In the genomic region with DNA sequence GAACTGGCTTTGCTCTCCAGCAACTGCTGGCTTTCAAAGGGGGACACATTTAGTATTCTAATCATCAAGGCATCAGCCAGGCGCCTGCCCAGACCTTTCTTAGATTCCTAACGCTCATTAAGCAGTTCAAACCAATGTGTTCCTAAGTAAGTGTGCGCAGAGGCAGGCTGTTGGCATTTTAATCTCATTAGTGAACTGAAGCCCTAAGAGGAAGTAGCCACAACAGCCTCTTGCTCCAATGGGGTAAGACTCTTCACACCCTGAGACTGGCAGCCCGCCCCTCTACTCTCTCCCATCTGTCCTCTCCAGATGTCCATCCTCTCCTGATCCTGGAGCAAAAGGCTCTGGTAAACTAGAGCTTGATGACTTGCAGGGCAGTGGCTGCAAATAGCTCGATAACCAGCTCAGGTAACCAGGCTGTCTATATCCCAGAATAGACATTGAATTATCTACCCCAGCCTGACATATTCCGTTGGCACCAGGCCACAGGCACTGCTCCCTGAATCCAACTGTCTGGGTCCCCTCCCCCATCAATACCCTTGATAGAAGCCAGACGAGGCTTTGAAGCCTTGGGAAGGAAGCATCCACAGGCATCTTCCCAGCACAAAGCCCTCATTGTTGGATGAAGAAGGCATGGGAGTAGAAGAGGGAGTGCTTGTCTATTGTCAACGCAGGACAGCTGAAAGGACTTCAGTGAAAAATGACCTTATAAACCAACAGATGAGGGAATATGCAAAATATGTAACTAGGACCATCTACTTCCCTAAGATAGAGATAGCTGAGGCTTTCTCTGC, we compare ENCODE assay signal across 14 cellular contexts.
DNase-seq lines count a peak whose midpoint lies in the region; ATAC-seq and TF ChIP-seq lines count a peak whose summit lies in the region.
"Had no signal": no experiment of that assay in that cellular context is flagged by ENCODE, and none has a peak within 500 bp of the region (broad histone marks: within the 10 kb centered on the region; RNA-seq: fewer than 3 reads in every experiment).

No MANE protein-coding gene starts in this region.

- no peaks in the 10 kb centered on the region for H3K27me3 Mint-ChIP-seq in activated CD4-positive, alpha-beta T cell treated with anti-CD3 and anti-CD28 coated beads, Interleukin-2, amount 10 ng/mL, durations not matched to agents 24 days and 14 days
- no peaks in the 10 kb centered on the region for H3K27me3 Mint-ChIP-seq in activated CD4-positive, alpha-beta memory T cell treated with anti-CD3 and anti-CD28 coated beads, Interleukin-2, amount 10 ng/mL, durations not matched to agents 7 days and 5 days
- H3K27me3 Mint-ChIP-seq: effector memory CD8-positive, alpha-beta T cell had no signal

- H3K27ac ChIP-seq in cardiac muscle cell (peak overlapping the region; percentile 70), right atrium auricular region (no peak overlapping the region), mesodermal cell (ENCODE audit: low read depth, low read length, severe bottlenecking) (peak overlapping the region; percentile 92)
- H3K27ac ChIP-seq: ascending aorta, left ventricle myocardium inferior, transverse colon had no signal

- WGBS in mesodermal cell (ENCODE audit: insufficient coverage in 2 of 2), 2 experiments: 31 to 49% methylated on average over 4 to 5 of the region's 8 CpGs

- no peak overlapping the region for H3K4me3 Mint-ChIP-seq in activated CD4-positive, alpha-beta T cell treated with anti-CD3 and anti-CD28 coated beads, Interleukin-2, amount 10 ng/mL, durations not matched to agents 24 days and 14 days
- H3K4me3 Mint-ChIP-seq in activated CD4-positive, alpha-beta memory T cell treated with anti-CD3 and anti-CD28 coated beads, Interleukin-2, amount 10 ng/mL, durations not matched to agents 7 days and 5 days: no peak overlapping the region
- H3K4me3 Mint-ChIP-seq: activated B cell treated with CpG ODN at 0.5 μM for 24 hours; effector memory CD8-positive, alpha-beta T cell had no signal

- no peak overlapping the region for H3K27ac Mint-ChIP-seq in activated CD4-positive, alpha-beta T cell treated with anti-CD3 and anti-CD28 coated beads, Interleukin-2, amount 10 ng/mL, durations not matched to agents 24 days and 14 days
- H3K27ac Mint-ChIP-seq in activated CD4-positive, alpha-beta memory T cell treated with anti-CD3 and anti-CD28 coated beads, Interleukin-2, amount 10 ng/mL, durations not matched to agents 7 days and 5 days: no peak overlapping the region
- H3K27ac Mint-ChIP-seq: activated B cell treated with CpG ODN at 0.5 μM for 24 hours; effector memory CD8-positive, alpha-beta T cell had no signal

- H3K4me1 Mint-ChIP-seq in activated CD4-positive, alpha-beta T cell treated with anti-CD3 and anti-CD28 coated beads, Interleukin-2, amount 10 ng/mL, durations not matched to agents 24 days and 14 days: no peaks in the 10 kb centered on the region
- no peaks in the 10 kb centered on the region for H3K4me1 Mint-ChIP-seq in activated CD4-positive, alpha-beta memory T cell treated with anti-CD3 and anti-CD28 coated beads, Interleukin-2, amount 10 ng/mL, durations not matched to agents 7 days and 5 days
- H3K4me1 Mint-ChIP-seq: activated B cell treated with CpG ODN at 0.5 μM for 24 hours had no signal

- peak; percentile 31 to 86 for DNase-seq in cardiac muscle cell (ENCODE audit: low read depth in 1 of 2, low spot score in 1 of 2)
- no peak for DNase-seq in right atrium auricular region (ENCODE audit: low spot score)
- no peak for DNase-seq in UCSD-AML1 (lab: John Stamatoyannopoulos, UW; ENCODE audit: unreplicated experiment)
- DNase-seq in activated CD4-positive, alpha-beta T cell treated with anti-CD3 and anti-CD28 coated beads, Interleukin-2, amount 10 ng/mL, durations not matched to agents 24 days and 14 days: no peak
- no peak for DNase-seq in activated CD4-positive, alpha-beta memory T cell treated with anti-CD3 and anti-CD28 coated beads, Interleukin-2, amount 10 ng/mL, durations not matched to agents 7 days and 5 days
- DNase-seq: ACHN; activated B cell treated with CpG ODN at 0.5 μM for 24 hours; effector memory CD8-positive, alpha-beta T cell; left ventricle myocardium inferior; transverse colon had no signal

- H3K4me3 ChIP-seq in cardiac muscle cell (no peak overlapping the region), right atrium auricular region (no peak overlapping the region), mesodermal cell (ENCODE audit: extremely low read depth, insufficient read depth, low read length, poor library complexity, severe bottlenecking) (no peak overlapping the region)
- H3K4me3 ChIP-seq: ascending aorta, left ventricle myocardium inferior, transverse colon had no signal

- ATAC-seq in SK-N-SH treated with all-trans-retinoic acid at 6 μM for 48 hours (peak; percentile 86), GM18498 (IDR thresholded peaks at IDR 0.05; ENCODE audit: unreplicated experiment) (no peak)
- ATAC-seq: effector memory CD8-positive, alpha-beta T cell had no signal

- no peaks in the 10 kb centered on the region for H3K27me3 ChIP-seq in cardiac muscle cell
- H3K27me3 ChIP-seq in right atrium auricular region: no peaks in the 10 kb centered on the region
- H3K27me3 ChIP-seq: ascending aorta, transverse colon had no signal

- POLR2A ChIA-PET in activated CD4-positive, alpha-beta memory T cell treated with anti-CD3 and anti-CD28 coated beads, Interleukin-2, amount 10 ng/mL, durations not matched to agents 7 days and 5 days (lab: Charles Lee): no interaction called here

- TF ChIP-seq CTCF in cardiac muscle cell (IDR thresholded peaks at IDR 0.05; ENCODE audit: low read depth, low read length) (no peak), right atrium auricular region (IDR thresholded peaks at IDR 0.05) (no peak)

- no peaks in the 10 kb centered on the region for H3K9me3 ChIP-seq in cardiac muscle cell (ENCODE audit: low read depth)
- H3K9me3 ChIP-seq in right atrium auricular region: no peaks in the 10 kb centered on the region
- peaks cover 5% of the 10 kb centered on the region for H3K9me3 ChIP-seq in mesodermal cell (ENCODE audit: control insufficient read depth, low read length)
- H3K9me3 ChIP-seq: ascending aorta, transverse colon had no signal

- intact Hi-C loops in activated CD4-positive, alpha-beta T cell treated with anti-CD3 and anti-CD28 coated beads, Interleukin-2, amount 10 ng/mL, durations not matched to agents 24 days and 14 days (cut with micrococcal nuclease): no loop called here

- no peaks in the 10 kb centered on the region for H3K36me3 Mint-ChIP-seq in activated CD4-positive, alpha-beta T cell treated with anti-CD3 and anti-CD28 coated beads, Interleukin-2, amount 10 ng/mL, durations not matched to agents 24 days and 14 days (ENCODE audit: low read depth)
- no peaks in the 10 kb centered on the region for H3K36me3 Mint-ChIP-seq in activated CD4-positive, alpha-beta memory T cell treated with anti-CD3 and anti-CD28 coated beads, Interleukin-2, amount 10 ng/mL, durations not matched to agents 7 days and 5 days (ENCODE audit: low read depth)

- H3K36me3 ChIP-seq in cardiac muscle cell (no peaks in the 10 kb centered on the region), right atrium auricular region (no peaks in the 10 kb centered on the region), mesodermal cell (ENCODE audit: control insufficient read depth, insufficient read depth, low read length) (no peaks in the 10 kb centered on the region)
- H3K36me3 ChIP-seq: ascending aorta, left ventricle myocardium inferior, transverse colon had no signal

- CTCF ChIA-PET in activated CD4-positive, alpha-beta memory T cell treated with anti-CD3 and anti-CD28 coated beads, Interleukin-2, amount 10 ng/mL, durations not matched to agents 7 days and 5 days (lab: Charles Lee): no interaction called here

- H3K4me1 ChIP-seq in cardiac muscle cell (ENCODE audit: low read depth) (peaks cover 32% of the 10 kb centered on the region), right atrium auricular region (no peaks in the 10 kb centered on the region), mesodermal cell (ENCODE audit: control insufficient read depth, insufficient read depth, low read length, poor library complexity, severe bottlenecking) (peaks cover 26% of the 10 kb centered on the region)
- H3K4me1 ChIP-seq: ascending aorta, left ventricle myocardium inferior, transverse colon had no signal

- H3K9me3 Mint-ChIP-seq in activated CD4-positive, alpha-beta T cell treated with anti-CD3 and anti-CD28 coated beads, Interleukin-2, amount 10 ng/mL, durations not matched to agents 24 days and 14 days: no peaks in the 10 kb centered on the region
- H3K9me3 Mint-ChIP-seq in activated CD4-positive, alpha-beta memory T cell treated with anti-CD3 and anti-CD28 coated beads, Interleukin-2, amount 10 ng/mL, durations not matched to agents 7 days and 5 days: no peaks in the 10 kb centered on the region

TF ChIP-seq in SK-N-SH treated with all-trans-retinoic acid at 6 μM for 48 hours, 23 proteins besides CTCF, POLR2A, EP300 and RAD21 (continues in another document):
- TF ChIP-seq ISL1 (CRISPR knock-in tag; IDR thresholded peaks at IDR 0.05) (peak; percentile 60), RARB (CRISPR knock-in tag; IDR thresholded peaks at IDR 0.05) (no peak), TOX (CRISPR knock-in tag; IDR thresholded peaks at IDR 0.05; ENCODE audit: borderline replicate concordance) (0 out of 2 replicates have a peak, but pooled peaks have one; percentile 64), GLIS3 (CRISPR knock-in tag; IDR thresholded peaks at IDR 0.05) (peak; percentile 53; the same call in 1 of the 2 replicates), ZNF8 (CRISPR knock-in tag; IDR thresholded peaks at IDR 0.05) (no peak), ZFP3 (CRISPR knock-in tag; IDR thresholded peaks at IDR 0.05) (no peak)
- TF ChIP-seq, protein P1, sequence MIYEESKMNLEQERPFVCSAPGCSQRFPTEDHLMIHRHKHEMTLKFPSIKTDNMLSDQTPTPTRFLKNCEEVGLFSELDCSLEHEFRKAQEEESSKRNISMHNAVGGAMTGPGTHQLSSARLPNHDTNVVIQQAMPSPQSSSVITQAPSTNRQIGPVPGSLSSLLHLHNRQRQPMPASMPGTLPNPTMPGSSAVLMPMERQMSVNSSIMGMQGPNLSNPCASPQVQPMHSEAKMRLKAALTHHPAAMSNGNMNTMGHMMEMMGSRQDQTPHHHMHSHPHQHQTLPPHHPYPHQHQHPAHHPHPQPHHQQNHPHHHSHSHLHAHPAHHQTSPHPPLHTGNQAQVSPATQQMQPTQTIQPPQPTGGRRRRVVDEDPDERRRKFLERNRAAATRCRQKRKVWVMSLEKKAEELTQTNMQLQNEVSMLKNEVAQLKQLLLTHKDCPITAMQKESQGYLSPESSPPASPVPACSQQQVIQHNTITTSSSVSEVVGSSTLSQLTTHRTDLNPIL (CRISPR knock-in tag; IDR thresholded peaks at IDR 0.05; ENCODE audit: low read depth): no peak; the same call in 1 of the 2 replicates

Comparison
In these comparisons a context has a peak if more than half of its experiments do, and no peak if none do; other contexts are left out.
1. DNase-seq: peak in cardiac muscle cell (2 of 2); none in right atrium auricular region (single experiment), UCSD-AML1 (single experiment), activated CD4-positive, alpha-beta T cell treated with anti-CD3 and anti-CD28 coated beads, Interleukin-2, amount 10 ng/mL, durations not matched to agents 24 days and 14 days (single experiment) and activated CD4-positive, alpha-beta memory T cell treated with anti-CD3 and anti-CD28 coated beads, Interleukin-2, amount 10 ng/mL, durations not matched to agents 7 days and 5 days (single experiment).
2. H3K27ac ChIP-seq: peak in cardiac muscle cell (single experiment) and mesodermal cell (single experiment); none in right atrium auricular region (0 of 2).